In genomic region chr4:25842229-25842840, GRCh38 we compare ENCODE assay signal across 8 cellular contexts. TPM values are rescaled to one million over a fixed set of nuclear protein-coding genes. Genes with fewer than 3 reads are reported as not detected.
DNase-seq lines count a peak whose midpoint lies in the region; ATAC-seq, FAIRE-seq and TF ChIP-seq lines count a peak whose summit lies in the region.

No MANE protein-coding gene starts in this region.

- peaks cover 0 to 6% of the 10 kb centered on the region in 2 donors for H3K4me1 ChIP-seq in kidney (ENCODE audit: control insufficient read depth in 1 of 2, insufficient read depth in 1 of 2, low read depth in 1 of 2, low read length in 2 of 2)

- FAIRE-seq in kidney (lab: Jason Lieb, UNC), result no peak

- TF ChIP-seq CTCF in kidney (IDR thresholded peaks at IDR 0.05; ENCODE audit: borderline replicate concordance, extremely low read depth, insufficient read depth) (peak; percentile 8), nephron progenitor cell (IDR thresholded peaks at IDR 0.05) (no peak)

- intact Hi-C loops in kidney (cut with DNase I), result no loop called here

- H3K9me3 ChIP-seq in kidney (ENCODE audit: control insufficient read depth in 1 of 2, low read length in 2 of 2), result no peaks in the 10 kb centered on the region

- H3K27ac ChIP-seq in kidney (ENCODE audit: low read depth in 2 of 2, low read length in 2 of 2), result no peak overlapping the region

- no peaks in the 10 kb centered on the region for H3K36me3 ChIP-seq in kidney (ENCODE audit: control insufficient read depth in 1 of 2, insufficient read depth in 2 of 2, low read length in 2 of 2)

- peak overlapping the region; percentile 60 for H3K27ac Mint-ChIP-seq in T-helper 1 cell treated with Interleukin-12 subunit alpha and Interleukin-12 subunit beta and Interleukin-4 antibody, amounts not matched to agents 30 μg/mL and 1 μg/mL, for 36 hours
- no peak overlapping the region for H3K27ac Mint-ChIP-seq in nephron progenitor cell

- DNase-seq in kidney, result no peak
- DNase-seq in A172 (ENCODE audit: low spot score), result no peak
- DNase-seq in nephron progenitor cell, result no peak
- DNase-seq in NCI-H345 (lab: John Stamatoyannopoulos, UW), result no peak
- no peak for DNase-seq in putamen (ENCODE audit: low spot score)

- H3K4me3 ChIP-seq in kidney (ENCODE audit: low read length in 2 of 2), result no peak overlapping the region

- peaks cover 32% of the 10 kb centered on the region for H3K4me1 Mint-ChIP-seq in T-helper 1 cell treated with Interleukin-12 subunit alpha and Interleukin-12 subunit beta and Interleukin-4 antibody, amounts not matched to agents 30 μg/mL and 1 μg/mL, for 36 hours (ENCODE audit: low read depth)
- no peaks in the 10 kb centered on the region for H3K4me1 Mint-ChIP-seq in nephron progenitor cell

- no peaks in the 10 kb centered on the region for H3K9me3 Mint-ChIP-seq in T-helper 1 cell treated with Interleukin-12 subunit alpha and Interleukin-12 subunit beta and Interleukin-4 antibody, amounts not matched to agents 30 μg/mL and 1 μg/mL, for 36 hours
- no peaks in the 10 kb centered on the region for H3K9me3 Mint-ChIP-seq in nephron progenitor cell

- no peaks in the 10 kb centered on the region for H3K27me3 Mint-ChIP-seq in T-helper 1 cell treated with Interleukin-12 subunit alpha and Interleukin-12 subunit beta and Interleukin-4 antibody, amounts not matched to agents 30 μg/mL and 1 μg/mL, for 36 hours (ENCODE audit: low read depth)
- peaks cover 3% of the 10 kb centered on the region for H3K27me3 Mint-ChIP-seq in nephron progenitor cell (ENCODE audit: low read depth, poor library complexity)

- ATAC-seq in GM18861 (IDR thresholded peaks at IDR 0.05; ENCODE audit: unreplicated experiment), result peak; percentile 61
- ATAC-seq in HG02763 (IDR thresholded peaks at IDR 0.05; ENCODE audit: unreplicated experiment), result peak; percentile 59

- H3K36me3 Mint-ChIP-seq in T-helper 1 cell treated with Interleukin-12 subunit alpha and Interleukin-12 subunit beta and Interleukin-4 antibody, amounts not matched to agents 30 μg/mL and 1 μg/mL, for 36 hours (ENCODE audit: low read depth), result peaks cover 23% of the 10 kb centered on the region
- H3K36me3 Mint-ChIP-seq in nephron progenitor cell (ENCODE audit: low read depth), result no peaks in the 10 kb centered on the region

- no peak overlapping the region for H3K4me3 Mint-ChIP-seq in T-helper 1 cell treated with Interleukin-12 subunit alpha and Interleukin-12 subunit beta and Interleukin-4 antibody, amounts not matched to agents 30 μg/mL and 1 μg/mL, for 36 hours
- H3K4me3 Mint-ChIP-seq in nephron progenitor cell, result no peak overlapping the region

- H3K9ac ChIP-seq in kidney (ENCODE audit: low read length in 2 of 2), result no peak overlapping the region

RNA-seq across cellular contexts. Expression of gene SEL1L3, which starts 20.5 kb away (rescaled TPM):
- 60.3 TPM for total RNA-seq in kidney
- 8.2 TPM for polyA plus RNA-seq in kidney (ENCODE audit: insufficient read depth, low read depth, low replicate concordance)
- total RNA-seq in A172 (2014; rRNA removed; shearing (Covaris generic)), result 66.6 and 67.0 TPM in 2 replicates
